ENCODE assay signal across 18 cellular contexts in genomic region chr11:12822623-12823022, GRCh38.
A peak's percentile ranks its signal among the peaks of the same experiment; 100 is the strongest.
DNase-seq lines count a peak whose midpoint lies in the region; ATAC-seq, FAIRE-seq and TF ChIP-seq lines count a peak whose summit lies in the region.
"Had no signal": no experiment of that assay in that cellular context is flagged by ENCODE, and none has a peak within 500 bp of the region (broad histone marks: within the 10 kb centered on the region; RNA-seq: fewer than 3 reads in every experiment).

No MANE protein-coding gene starts in this region.

- POLR2A ChIA-PET in HEK293 (lab: Yijun Ruan, JAX) = no interaction called here

- no peak for ATAC-seq in GM21528 (IDR thresholded peaks at IDR 0.05; ENCODE audit: low FRiP score, unreplicated experiment)
- ATAC-seq: Right ventricle myocardium inferior had no signal

- FAIRE-seq in islet of Langerhans (lab: Jason Lieb, UNC) = peak; percentile 92
- FAIRE-seq: GM18507, H1 had no signal

- peaks cover 3% of the 10 kb centered on the region; the same call in 1 of the 2 replicates for H3K4me1 ChIP-seq in HEK293 (ENCODE audit: control insufficient read depth, insufficient read depth, low read length)
- H3K4me1 ChIP-seq in tibial nerve = peaks cover 0 to 77% (median 27%) of the 10 kb centered on the region in 4 donors

- TF ChIP-seq CTCF in HEK293 (tag by site-specific recombination; IDR thresholded peaks at IDR 0.05) = no peak
- no peak for TF ChIP-seq CTCF in tibial nerve (IDR thresholded peaks at IDR 0.05)

- DNase-seq in NCI-H69 (lab: John Stamatoyannopoulos, UW) (peak; percentile 56), tibial nerve (ENCODE audit: low spot score in 2 of 2) (no peak), NCI-H524 (lab: John Stamatoyannopoulos, UW) (no peak), mesenteric fat pad (ENCODE audit: low spot score) (no peak)
- DNase-seq: CD4-positive, alpha-beta T cell; Karpas-422; MG63; NCI-H1092; NCI-H1930; NCI-H510A; Peyer's patch had no signal

- no peak overlapping the region for H3K27ac ChIP-seq in HEK293 (ENCODE audit: extremely low read depth, low read depth, low read length)
- H3K27ac ChIP-seq in tibial nerve = peak overlapping the region in 3 of 4 donors; percentile 36 to 86 (median 46)
- H3K27ac ChIP-seq: SK-N-MC had no signal

- no peaks in the 10 kb centered on the region for H3K27me3 ChIP-seq in tibial nerve
- H3K27me3 ChIP-seq: MG63, Peyer's patch had no signal

- TF ChIP-seq POLR2A in tibial nerve (IDR thresholded peaks at IDR 0.05) = no peak

- TF ChIP-seq EP300 in tibial nerve (IDR thresholded peaks at IDR 0.05) = no peak

- 83 to 84% methylated on average over 2 of the region's 2 CpGs for WGBS in tibial nerve, 2 donors

- no peaks in the 10 kb centered on the region for H3K36me3 ChIP-seq in HEK293 (ENCODE audit: control insufficient read depth in 2 of 2, insufficient read depth in 1 of 2, low read length in 2 of 2)
- H3K36me3 ChIP-seq in tibial nerve = no peaks in the 10 kb centered on the region
- H3K36me3 ChIP-seq: Peyer's patch had no signal

- no peaks in the 10 kb centered on the region for H3K9me3 ChIP-seq in HEK293 (ENCODE audit: control insufficient read depth, insufficient read depth, low read depth, low read length)
- H3K9me3 ChIP-seq in tibial nerve = peaks cover 0 to 5% (median 0%) of the 10 kb centered on the region in 4 donors
- H3K9me3 ChIP-seq: MG63, Peyer's patch had no signal

- CTCF ChIA-PET in HEK293 (lab: Yijun Ruan, JAX) = interaction anchor here (0.6 to 1.0 kb wide), 3 partner anchors 66 to 534 kb away, joined by 3 to 4 read pairs (median 3); no protein-coding TSS in a partner anchor

- H3K4me3 ChIP-seq in HEK293 (ENCODE audit: low read depth, low read length) (no peak overlapping the region), tibial nerve (no peak overlapping the region)
- H3K4me3 ChIP-seq: MG63, Peyer's patch, SK-N-MC had no signal

TF ChIP-seq in HEK293, 187 proteins besides CTCF, POLR2A, EP300 and RAD21:
- TF ChIP-seq ZNF184 (tag by site-specific recombination; IDR thresholded peaks at IDR 0.05) = no peak
- no peak for TF ChIP-seq ZNF416 (tag by site-specific recombination; IDR thresholded peaks at IDR 0.05)
- TF ChIP-seq SP7 (tag by site-specific recombination; IDR thresholded peaks at IDR 0.05) = 0 out of 2 replicates have a peak, but pooled peaks have one; percentile 38
